ENCODE assay signal across 9 cellular contexts in the genomic region with DNA sequence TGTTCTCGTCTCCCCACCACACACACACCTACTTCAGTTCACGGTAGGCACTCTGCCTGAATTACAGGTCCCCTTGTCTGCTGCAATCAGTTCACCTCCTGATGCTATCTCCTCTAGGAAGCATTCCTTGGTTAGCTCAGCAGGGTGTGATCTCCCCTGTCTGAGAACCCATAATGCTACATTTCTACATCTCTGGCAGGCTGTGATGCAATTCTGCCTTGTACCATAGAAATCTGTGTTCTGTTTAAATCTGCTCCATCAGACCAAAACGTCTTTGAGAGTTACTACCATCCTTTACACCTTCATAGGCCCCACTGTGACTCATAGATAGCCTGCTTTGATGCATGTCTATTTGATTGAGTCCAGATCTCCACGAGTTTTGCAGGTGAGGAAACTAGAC.
"Had no signal": no experiment of that assay in that cellular context is flagged by ENCODE, and none has a peak within 500 bp of the region (broad histone marks: within the 10 kb centered on the region; RNA-seq: fewer than 3 reads in every experiment).

No MANE protein-coding gene starts in this region.

- H3K36me3 ChIP-seq: left lung, thyroid gland had no signal

- DNase-seq: activated B cell treated with CpG ODN at 0.5 μM for 24 hours; activated CD4-positive, alpha-beta T cell treated with anti-CD3 and anti-CD28 coated beads, Interleukin-2, amount 10 ng/mL, durations not matched to agents 24 days and 14 days; activated naive CD4-positive, alpha-beta T cell treated with Interleukin-2 at 50 U/mL for 16 hours; dermis blood vessel endothelial cell; glutamatergic neuron; left lung; nephron progenitor cell; stimulated activated CD4-positive, alpha-beta T cell treated with anti-CD3 and anti-CD28 coated beads, Interleukin-4, amount 100 ng/mL, for 24 hours; thyroid gland had no signal

- H3K9me3 ChIP-seq: left lung, thyroid gland had no signal

- H3K27ac ChIP-seq: left lung, thyroid gland had no signal

- H3K4me1 ChIP-seq: left lung, thyroid gland had no signal

- H3K27me3 ChIP-seq: left lung, thyroid gland had no signal

- ATAC-seq: left lung had no signal

- H3K4me3 ChIP-seq: left lung, thyroid gland had no signal
